In genomic region chr2:206683546-206683945, GRCh38 we compare ENCODE assay signal across 38 cellular contexts. TPM values are rescaled to one million over a fixed set of nuclear protein-coding genes. Genes with fewer than 3 reads are reported as not detected.
"Had no signal": no experiment of that assay in that cellular context is flagged by ENCODE, and none has a peak within 500 bp of the region (broad histone marks: within the 10 kb centered on the region; RNA-seq: fewer than 3 reads in every experiment).

No MANE protein-coding gene starts in this region.

- H3K27me3 ChIP-seq: MG63 had no signal

- H3K9me3 ChIP-seq: MG63 had no signal

- H3K36me3 ChIP-seq: MG63 had no signal

- DNase-seq: Karpas-422, Kasumi-1, MG63, MM.1S, MV-4-11, NCI-H1048, NCI-H1092, NCI-H1092 treated with DMSO at 0.1 percent for 48 hours, NCI-H1105, NCI-H1105 treated with DMSO at 0.1 percent for 48 hours, NCI-H1417, NCI-H1417 treated with DMSO at 0.1 percent for 48 hours, NCI-H1436, NCI-H1436 treated with DMSO at 0.1 percent for 48 hours, NCI-H146, NCI-H1694, NCI-H1694 treated with DMSO at 0.1 percent for 48 hours, NCI-H187, NCI-H187 treated with DMSO at 0.1 percent for 48 hours, NCI-H1930, NCI-H2029, NCI-H2029 treated with DMSO at 0.1 percent for 48 hours, NCI-H2081, NCI-H2081 treated with DMSO at 0.1 percent for 48 hours, NCI-H2171, NCI-H2171 treated with DMSO at 0.1 percent for 48 hours, NCI-H2227 treated with DMSO at 0.1 percent for 48 hours, NCI-H226, NCI-H345, NCI-H446, NCI-H446 treated with DMSO at 0.1 percent for 48 hours, NCI-H510A, NCI-H510A treated with DMSO at 0.1 percent for 48 hours, NCI-H524 had no signal

- H3K4me3 ChIP-seq: MG63 had no signal

RNA-seq across cellular contexts. Expression of gene DYTN, which starts 34.6 kb away (rescaled TPM):
- total RNA-seq: LHCN-M2, M059J, MCF 10A, NCI-H460 had no signal

RNA-seq across cellular contexts. Expression of gene FAM237A, which starts 41.3 kb away (rescaled TPM):
- total RNA-seq: LHCN-M2, M059J, MCF 10A, NCI-H460 had no signal
